ENCODE assay signal across 10 cellular contexts in genomic region chr14:73238941-73239340, GRCh38. TPM values are rescaled to one million over a fixed set of nuclear protein-coding genes. Genes with fewer than 3 reads are reported as not detected.
DNase-seq lines count a peak whose midpoint lies in the region; ATAC-seq and TF ChIP-seq lines count a peak whose summit lies in the region.
"Had no signal": no experiment of that assay in that cellular context is flagged by ENCODE, and none has a peak within 500 bp of the region (broad histone marks: within the 10 kb centered on the region; RNA-seq: fewer than 3 reads in every experiment).

No MANE protein-coding gene starts in this region.

- no peak overlapping the region for H3K4me3 Mint-ChIP-seq in activated T-cell treated with anti-CD3 and anti-CD28 coated beads, Interleukin-2, amount 50 U/mL, for 24 hours
- H3K4me3 Mint-ChIP-seq in activated T-cell treated with anti-CD3 and anti-CD28 coated beads, Interleukin-2, amount 50 U/mL, for 72 hours, result no peak overlapping the region

- TF ChIP-seq CTCF in astrocyte of the spinal cord (IDR thresholded peaks at IDR 0.05; ENCODE audit: low read depth, low read length), result no peak
- no peak for TF ChIP-seq CTCF in left lung (IDR thresholded peaks at IDR 0.05)
- no peak for TF ChIP-seq CTCF in thoracic aorta (IDR thresholded peaks at IDR 0.05)
- TF ChIP-seq CTCF in adrenal gland (IDR thresholded peaks at IDR 0.05), result no peak

- H3K9me3 ChIP-seq in left lung (no peaks in the 10 kb centered on the region), thoracic aorta (no peaks in the 10 kb centered on the region), adrenal gland (replicated peaks in 1 of 3) (no peaks in the 10 kb centered on the region)

- intact Hi-C loops in left lung (cut with DNase I) (no loop called here), adrenal gland (cut with DNase I) (no loop called here)

- no peaks in the 10 kb centered on the region for H3K36me3 Mint-ChIP-seq in activated T-cell treated with anti-CD3 and anti-CD28 coated beads, Interleukin-2, amount 50 U/mL, for 24 hours (ENCODE audit: low read depth)
- peaks cover 0 to 4% of the 10 kb centered on the region in 2 donors for H3K36me3 Mint-ChIP-seq in activated T-cell treated with anti-CD3 and anti-CD28 coated beads, Interleukin-2, amount 50 U/mL, for 72 hours (ENCODE audit: insufficient read depth in 2 of 2)

- no peaks in the 10 kb centered on the region for H3K9me3 Mint-ChIP-seq in activated T-cell treated with anti-CD3 and anti-CD28 coated beads, Interleukin-2, amount 50 U/mL, for 24 hours
- H3K9me3 Mint-ChIP-seq in activated T-cell treated with anti-CD3 and anti-CD28 coated beads, Interleukin-2, amount 50 U/mL, for 72 hours, result no peaks in the 10 kb centered on the region
- H3K9me3 Mint-ChIP-seq: effector memory CD8-positive, alpha-beta T cell had no signal

- no peak overlapping the region for H3K27ac ChIP-seq in left lung
- H3K27ac ChIP-seq in thoracic aorta, result no peak overlapping the region
- H3K27ac ChIP-seq in adrenal gland, result no peak overlapping the region

- peaks cover 28 to 57% of the 10 kb centered on the region in 2 donors for H3K4me1 ChIP-seq in left lung
- peaks cover 26 to 32% of the 10 kb centered on the region in 2 donors for H3K4me1 ChIP-seq in thoracic aorta (ENCODE audit: control insufficient read depth in 1 of 2, low read depth in 2 of 2)
- peaks cover 21 to 39% of the 10 kb centered on the region in 2 donors for H3K4me1 ChIP-seq in adrenal gland (replicated peaks in 1 of 2)

- H3K4me3 ChIP-seq in astrocyte of the spinal cord (ENCODE audit: low read depth, low read length) (peak overlapping the region; percentile 44), left lung (peak overlapping the region in 1 of 2 donors; percentile 46), thoracic aorta (peak overlapping the region; percentile 74), adrenal gland (peak overlapping the region in 1 of 4 donors; percentile 68)

- DNase-seq in activated T-cell treated with anti-CD3 and anti-CD28 coated beads, Interleukin-2, amount 50 U/mL, for 24 hours, result peak; percentile 31
- DNase-seq in activated T-cell treated with anti-CD3 and anti-CD28 coated beads, Interleukin-2, amount 50 U/mL, for 72 hours, result no peak
- DNase-seq in astrocyte of the spinal cord (ENCODE audit: low read depth, low spot score), result no peak
- no peak for DNase-seq in left lung
- no peak for DNase-seq in thoracic aorta (ENCODE audit: low spot score)
- no peak for DNase-seq in activated CD8-positive, alpha-beta memory T cell treated with anti-CD3 and anti-CD28 coated beads, Interleukin-2, amount 50 U/mL, for 4 hours
- no peak for DNase-seq in adrenal gland
- DNase-seq: effector memory CD8-positive, alpha-beta T cell; NCI-H1694 had no signal

- peaks cover 87% of the 10 kb centered on the region for H3K27me3 Mint-ChIP-seq in activated T-cell treated with anti-CD3 and anti-CD28 coated beads, Interleukin-2, amount 50 U/mL, for 24 hours
- H3K27me3 Mint-ChIP-seq in activated T-cell treated with anti-CD3 and anti-CD28 coated beads, Interleukin-2, amount 50 U/mL, for 72 hours (ENCODE audit: low read depth), result peaks cover 88% of the 10 kb centered on the region

- ATAC-seq in activated T-cell treated with anti-CD3 and anti-CD28 coated beads, Interleukin-2, amount 50 U/mL, for 72 hours (replicated peaks in 1 of 2), result no peak
- ATAC-seq in left lung, result peak; percentile 30
- no peak for ATAC-seq in thoracic aorta (ENCODE audit: insufficient number of reproducible peaks, low FRiP score, low read depth)
- ATAC-seq in HG03039 (IDR thresholded peaks at IDR 0.05; ENCODE audit: unreplicated experiment), result no peak
- ATAC-seq: effector memory CD8-positive, alpha-beta T cell had no signal

- WGBS in adrenal gland, 4 donors, result 80 to 83% (median 81%) methylated on average over 10 to 11 of the region's 11 CpGs

- no peak overlapping the region for H3K27ac Mint-ChIP-seq in activated T-cell treated with anti-CD3 and anti-CD28 coated beads, Interleukin-2, amount 50 U/mL, for 24 hours
- H3K27ac Mint-ChIP-seq in activated T-cell treated with anti-CD3 and anti-CD28 coated beads, Interleukin-2, amount 50 U/mL, for 72 hours, result no peak overlapping the region
- H3K27ac Mint-ChIP-seq: effector memory CD8-positive, alpha-beta T cell had no signal

- no peaks in the 10 kb centered on the region for H3K36me3 ChIP-seq in left lung
- no peaks in the 10 kb centered on the region for H3K36me3 ChIP-seq in thoracic aorta
- no peaks in the 10 kb centered on the region for H3K36me3 ChIP-seq in adrenal gland (replicated peaks in 1 of 2)

- peaks cover 20% of the 10 kb centered on the region for H3K4me1 Mint-ChIP-seq in activated T-cell treated with anti-CD3 and anti-CD28 coated beads, Interleukin-2, amount 50 U/mL, for 24 hours (ENCODE audit: low read depth)
- peaks cover 42% of the 10 kb centered on the region for H3K4me1 Mint-ChIP-seq in activated T-cell treated with anti-CD3 and anti-CD28 coated beads, Interleukin-2, amount 50 U/mL, for 72 hours (ENCODE audit: low read depth)

- in situ Hi-C loops in astrocyte of the spinal cord (cut with HindIII; ENCODE audit: low sequenced_read_pairs), result no loop called here

- no peak for TF ChIP-seq POLR2A in adrenal gland (IDR thresholded peaks at IDR 0.05)

- H3K27me3 ChIP-seq in left lung (peaks cover 16 to 83% of the 10 kb centered on the region in 2 donors), thoracic aorta (replicated peaks; ENCODE audit: insufficient read depth) (no peaks in the 10 kb centered on the region), adrenal gland (peaks cover 7% of the 10 kb centered on the region)

RNA-seq across cellular contexts. Expression of gene PAPLN, which starts 1.6 kb away (rescaled TPM):
- 1 to 10 TPM in 1 of 2 donors, under 1 TPM in 1; 0.58 to 1.3 TPM for total RNA-seq in activated T-cell treated with anti-CD3 and anti-CD28 coated beads, Interleukin-2, amount 50 U/mL, for 72 hours
- 10 to 100 TPM in 1 of 2 donors, 1 to 10 TPM in 1; 8.6 to 21.0 TPM for total RNA-seq in left lung
- total RNA-seq in thoracic aorta, result 10 to 100 TPM; 10.0 to 10.2 TPM
- 10 to 100 TPM in 6 of 8 donors, 1 to 10 TPM in 2; 5.4 to 33.6 (median 13.4) TPM for total RNA-seq in adrenal gland
- polyA plus RNA-seq in adrenal gland, result 10 to 100 TPM in 2 of 3 donors, 1 to 10 TPM in 1; 4.2 to 22.9 (median 11.8) TPM
